8 cellular contexts compared by ENCODE assay signal in genomic region chr6:37222992-37223391, GRCh38. TPM values are rescaled to one million over a fixed set of nuclear protein-coding genes. Genes with fewer than 3 reads are reported as not detected.
A peak's percentile ranks its signal among the peaks of the same experiment; 100 is the strongest.
DNase-seq lines count a peak whose midpoint lies in the region; TF ChIP-seq lines count a peak whose summit lies in the region.

No MANE protein-coding gene starts in this region.

- H3K4me2 ChIP-seq in BLaER1: peak overlapping the region; percentile 72
- H3K4me2 ChIP-seq in neural progenitor cell: peak overlapping the region; percentile 78

- H3K79me2 ChIP-seq in neural progenitor cell (ENCODE audit: low read depth): no peaks in the 10 kb centered on the region

- H3K27ac ChIP-seq in BLaER1 (no peak overlapping the region), coronary artery (no peak overlapping the region), neural progenitor cell (no peak overlapping the region)

- DNase-seq in LNCaP clone FGC (ENCODE audit: low read depth) (no peak), coronary artery (ENCODE audit: low spot score) (no peak), neural progenitor cell (ENCODE audit: low spot score) (no peak), NCI-H2107 (lab: John Stamatoyannopoulos, UW) (no peak), DMS53 treated with DMSO at 0.1 percent for 48 hours (lab: John Stamatoyannopoulos, UW; ENCODE audit: unreplicated experiment) (no peak), NCI-H1048 (lab: John Stamatoyannopoulos, UW) (no peak)
- DNase-seq in stimulated activated CD4-positive, alpha-beta T cell treated with anti-CD3 and anti-CD28 coated beads, Interleukin-4, amount 100 ng/mL, for 1 hour: no peak

- H3K9me3 Mint-ChIP-seq in neural progenitor cell: no peaks in the 10 kb centered on the region

- H3K36me3 ChIP-seq in BLaER1 (no peaks in the 10 kb centered on the region), neural progenitor cell (no peaks in the 10 kb centered on the region)

- H3K4me3 Mint-ChIP-seq in neural progenitor cell: peak overlapping the region; percentile 57

- H3K4me1 Mint-ChIP-seq in neural progenitor cell: peaks cover 11% of the 10 kb centered on the region

- no peak for TF ChIP-seq CTCF in LNCaP clone FGC (IDR thresholded peaks at IDR 0.05; ENCODE audit: control insufficient read depth, extremely low read depth, insufficient read depth)
- no peak for TF ChIP-seq CTCF in coronary artery (IDR thresholded peaks at IDR 0.05)
- TF ChIP-seq CTCF in neural progenitor cell (IDR thresholded peaks at IDR 0.05): no peak

- H3K36me3 Mint-ChIP-seq in neural progenitor cell: no peaks in the 10 kb centered on the region

- no peaks in the 10 kb centered on the region for H4K20me1 ChIP-seq in BLaER1
- no peaks in the 10 kb centered on the region for H4K20me1 ChIP-seq in neural progenitor cell (ENCODE audit: low read depth)

- no peak overlapping the region for H2AFZ ChIP-seq in neural progenitor cell (replicated peaks)

- peaks cover 24% of the 10 kb centered on the region for H3F3A ChIP-seq in neural progenitor cell (ENCODE audit: low read depth)

- H3K9me3 ChIP-seq in BLaER1: no peaks in the 10 kb centered on the region
- H3K9me3 ChIP-seq in neural progenitor cell (ENCODE audit: low read depth): no peaks in the 10 kb centered on the region

- no peak overlapping the region for H3K9ac ChIP-seq in BLaER1
- no peak overlapping the region for H3K9ac ChIP-seq in neural progenitor cell

- peaks cover 12% of the 10 kb centered on the region for H3K27me3 Mint-ChIP-seq in neural progenitor cell (ENCODE audit: insufficient read depth, low read depth)

- peaks cover 18% of the 10 kb centered on the region for H3K4me1 ChIP-seq in BLaER1
- peaks cover 10% of the 10 kb centered on the region for H3K4me1 ChIP-seq in neural progenitor cell

- H3K27ac Mint-ChIP-seq in neural progenitor cell: no peak overlapping the region

- peak overlapping the region; percentile 70 for H3K4me3 ChIP-seq in BLaER1
- peak overlapping the region; percentile 44 for H3K4me3 ChIP-seq in LNCaP clone FGC (ENCODE audit: low read depth, low read length)
- H3K4me3 ChIP-seq in coronary artery: peak overlapping the region; percentile 72
- H3K4me3 ChIP-seq in neural progenitor cell: peak overlapping the region; percentile 63

- H3K27me3 ChIP-seq in BLaER1 (no peaks in the 10 kb centered on the region), neural progenitor cell (no peaks in the 10 kb centered on the region)

RNA-seq across cellular contexts. Expression of gene TBC1D22B, which starts 34.6 kb away (rescaled TPM):
- total RNA-seq in neural progenitor cell (ENCODE audit: low replicate concordance): 16.2 and 16.5 TPM in 2 replicates

RNA-seq across cellular contexts. Expression of gene TMEM217, which starts 35.0 kb away (rescaled TPM):
- total RNA-seq in neural progenitor cell (ENCODE audit: low replicate concordance): 0.09 TPM in 1 of 2 replicates, not detected in the other

RNA-seq across cellular contexts. Expression of gene PIM1, which starts 53.0 kb away (rescaled TPM):
- total RNA-seq in neural progenitor cell (ENCODE audit: low replicate concordance): 9.1 and 18.9 TPM in 2 replicates
